ENCODE assay signal across 27 cellular contexts in genomic region chr11:57485217-57486007, GRCh38. TPM values are rescaled to one million over a fixed set of nuclear protein-coding genes. Genes with fewer than 3 reads are reported as not detected.
DNase-seq lines count a peak whose midpoint lies in the region; ATAC-seq and TF ChIP-seq lines count a peak whose summit lies in the region.
"Had no signal": no experiment of that assay in that cellular context is flagged by ENCODE, and none has a peak within 500 bp of the region (broad histone marks: within the 10 kb centered on the region; RNA-seq: fewer than 3 reads in every experiment).

No MANE protein-coding gene starts in this region.

- H3K9me3 ChIP-seq in BLaER1 (no peaks in the 10 kb centered on the region), OCI-LY3 (ENCODE audit: insufficient read depth, low read length) (no peaks in the 10 kb centered on the region), PC-9 (ENCODE audit: insufficient read depth, low read depth) (no peaks in the 10 kb centered on the region)
- H3K9me3 ChIP-seq: esophagus squamous epithelium, lower lobe of right lung, suprapubic skin, uterus had no signal

- H3K4me2 ChIP-seq in BLaER1: peak overlapping the region; percentile 99
- H3K4me2 ChIP-seq in OCI-LY3 (ENCODE audit: low read length): no peak overlapping the region
- H3K4me2 ChIP-seq in PC-9: no peak overlapping the region

- H3K9ac ChIP-seq in BLaER1 (peak overlapping the region; percentile 89), OCI-LY3 (ENCODE audit: low read length) (no peak overlapping the region)

- DNase-seq in HFFc6: no peak
- peak; percentile 29 for DNase-seq in epithelial cell of esophagus (ENCODE audit: low read depth)
- no peak for DNase-seq in GF-D8 (lab: John Stamatoyannopoulos, UW)
- no peak for DNase-seq in PC-9
- no peak for DNase-seq in midbrain (lab: John Stamatoyannopoulos, UW)
- DNase-seq: ACHN; CD4-positive, CD25-positive, alpha-beta regulatory T cell; DMS 273 treated with DMSO at 0.1 percent for 48 hours; effector CD8-positive, alpha-beta T cell; esophagus squamous epithelium; GDM1; lower lobe of right lung; NCI-H1105; NCI-H2081; NCI-H446; stimulated activated CD4-positive, alpha-beta T cell treated with anti-CD3 and anti-CD28 coated beads, Interleukin-1b, Interleukin-23, amount 100 ng/mL, for 48 hours; uterus had no signal

- no peaks in the 10 kb centered on the region for H3K9me2 ChIP-seq in PC-9 (ENCODE audit: insufficient read depth)

- H3K27me3 ChIP-seq in BLaER1 (no peaks in the 10 kb centered on the region), OCI-LY3 (ENCODE audit: low read depth, low read length) (no peaks in the 10 kb centered on the region), PC-9 (ENCODE audit: insufficient read depth, low read depth) (peaks cover 28% of the 10 kb centered on the region)
- H3K27me3 ChIP-seq: uterus had no signal

- H3K4me1 ChIP-seq in BLaER1 (peaks cover 54% of the 10 kb centered on the region), OCI-LY3 (ENCODE audit: low read length) (peaks cover 43% of the 10 kb centered on the region), PC-9 (replicated peaks; ENCODE audit: insufficient read depth) (no peaks in the 10 kb centered on the region)

- H4K20me1 ChIP-seq in BLaER1: no peaks in the 10 kb centered on the region
- H4K20me1 ChIP-seq in OCI-LY3 (ENCODE audit: insufficient read depth, low read length): no peaks in the 10 kb centered on the region
- H4K20me1 ChIP-seq in PC-9 (ENCODE audit: insufficient read depth): no peaks in the 10 kb centered on the region

- H2AFZ ChIP-seq in OCI-LY3 (ENCODE audit: low read depth, low read length) (no peak overlapping the region), PC-9 (no peak overlapping the region)

- H3K9me3 Mint-ChIP-seq in HFFc6: no peaks in the 10 kb centered on the region
- H3K9me3 Mint-ChIP-seq: activated naive CD4-positive, alpha-beta T cell treated with anti-CD3 and anti-CD28 coated beads, Interleukin-2, amount 50 U/mL, for 72 hours; CD4-positive, CD25-positive, alpha-beta regulatory T cell had no signal

- CTCF ChIA-PET in PC-9 (lab: Charles Lee): no interaction called here

- no peak for ATAC-seq in HG03342 (IDR thresholded peaks at IDR 0.05; ENCODE audit: unreplicated experiment)
- ATAC-seq: activated naive CD4-positive, alpha-beta T cell treated with anti-CD3 and anti-CD28 coated beads, Interleukin-2, amount 50 U/mL, for 72 hours; lower lobe of right lung had no signal

- no peak for TF ChIP-seq CTCF in HFFc6 (IDR thresholded peaks at IDR 0.05)
- TF ChIP-seq CTCF in OCI-LY3 (IDR thresholded peaks at IDR 0.05; ENCODE audit: low read depth, low read length): no peak
- TF ChIP-seq CTCF in epithelial cell of esophagus (IDR thresholded peaks at IDR 0.05; ENCODE audit: insufficient read depth, low read depth, low read length, missing control alignments): no peak
- TF ChIP-seq CTCF in PC-9 (conservative IDR thresholded peaks at IDR 0.05): no peak

- peaks cover 8% of the 10 kb centered on the region for H3K4me1 Mint-ChIP-seq in HFFc6 (ENCODE audit: low read depth)

- H3K4me3 ChIP-seq in BLaER1 (0 out of 2 replicates have a peak overlapping the region, but pooled peaks have one; percentile 71), OCI-LY3 (ENCODE audit: low read length) (no peak overlapping the region), epithelial cell of esophagus (ENCODE audit: low read length) (no peak overlapping the region), PC-9 (no peak overlapping the region)
- H3K4me3 ChIP-seq: esophagus squamous epithelium, lower lobe of right lung, suprapubic skin, uterus had no signal

- H3K4me3 Mint-ChIP-seq in HFFc6: no peak overlapping the region
- H3K4me3 Mint-ChIP-seq: CD4-positive, CD25-positive, alpha-beta regulatory T cell had no signal

- H3K36me3 Mint-ChIP-seq in HFFc6 (ENCODE audit: low read depth): no peaks in the 10 kb centered on the region

- H3K27ac Mint-ChIP-seq in HFFc6: peak overlapping the region; percentile 10; the same call in 1 of the 2 replicates

- intact Hi-C loops in PC-9 (cut with micrococcal nuclease; ENCODE audit: unreplicated experiment): no loop called here

- H3F3A ChIP-seq in PC-9 (ENCODE audit: insufficient read depth, low read depth): peaks cover 11% of the 10 kb centered on the region; the same call in 1 of the 2 replicates

- peaks cover 5% of the 10 kb centered on the region for H3K27me3 Mint-ChIP-seq in HFFc6 (ENCODE audit: insufficient read depth)

- H3K79me2 ChIP-seq in OCI-LY3 (ENCODE audit: low read length) (no peaks in the 10 kb centered on the region), PC-9 (ENCODE audit: low read depth) (no peaks in the 10 kb centered on the region)

- H3K27ac ChIP-seq in BLaER1 (peak overlapping the region; percentile 97), OCI-LY3 (ENCODE audit: low read length) (peak overlapping the region; percentile 72), PC-9 (no peak overlapping the region)
- H3K27ac ChIP-seq: esophagus squamous epithelium, lower lobe of right lung, suprapubic skin, uterus had no signal

- H3K36me3 ChIP-seq in BLaER1 (peaks cover 54% of the 10 kb centered on the region), OCI-LY3 (replicated peaks; ENCODE audit: low read depth, low read length) (peaks cover 50% of the 10 kb centered on the region), PC-9 (ENCODE audit: low read depth) (no peaks in the 10 kb centered on the region)
- H3K36me3 ChIP-seq: uterus had no signal

- POLR2A ChIA-PET in PC-9 (lab: Charles Lee; ENCODE audit: unreplicated experiment): no interaction called here

- BruUV-seq in PC-9 (replicated peaks; lab: Mats Ljungman, UMichigan): no TSS peak

RNA-seq across cellular contexts. Expression of gene RTN4RL2, which starts 25.1 kb away (rescaled TPM):
- under 1 TPM; 0.09 to 0.66 (median 0.35) TPM for total RNA-seq in HFFc6 (2021; fragmentation: NEBNext Ultra II Directional; extraction: Animal tissue kit (Norgen Biotek cat#: 25700))
- 3.4 and 4.6 TPM in 2 replicates for total RNA-seq in PC-9 (2021)
- total RNA-seq: CD4-positive, CD25-positive, alpha-beta regulatory T cell; skeletal muscle tissue had no signal

RNA-seq across cellular contexts. Expression of gene SLC43A1, which starts 30.1 kb away (rescaled TPM):
- 1 to 10 TPM; 3.1 to 4.7 (median 4.3) TPM for total RNA-seq in HFFc6 (2021; fragmentation: NEBNext Ultra II Directional; extraction: Animal tissue kit (Norgen Biotek cat#: 25700))
- 3.2 and 4.0 TPM in 2 replicates for total RNA-seq in PC-9 (2021)

RNA-seq across cellular contexts. Expression of gene TIMM10, which starts 45.1 kb away (rescaled TPM):
- total RNA-seq in HFFc6 (2021; fragmentation: NEBNext Ultra II Directional; extraction: Animal tissue kit (Norgen Biotek cat#: 25700)): 10 to 100 TPM; 43.6 to 72.9 (median 58.4) TPM
- 90.2 and 94.7 TPM in 2 replicates for total RNA-seq in PC-9 (2021)

RNA-seq across cellular contexts. Expression of gene SMTNL1, which starts 52.0 kb away (rescaled TPM):
- total RNA-seq in HFFc6 (2021; fragmentation: NEBNext Ultra II Directional; extraction: Animal tissue kit (Norgen Biotek cat#: 25700)): not detected
- total RNA-seq in PC-9 (2021): not detected in 2 replicates
- total RNA-seq: activated naive CD4-positive, alpha-beta T cell treated with anti-CD3 and anti-CD28 coated beads, Interleukin-2, amount 50 U/mL, for 72 hours; CD4-positive, CD25-positive, alpha-beta regulatory T cell; chondrocyte; esophagus squamous epithelium; HT1080; kidney epithelial cell; lower lobe of right lung; pulmonary artery endothelial cell; suprapubic skin; uterus had no signal

RNA-seq across cellular contexts. Expression of gene SLC43A3, which starts 58.5 kb away (rescaled TPM):
- total RNA-seq in HFFc6 (2021; fragmentation: NEBNext Ultra II Directional; extraction: Animal tissue kit (Norgen Biotek cat#: 25700)): 10 to 100 TPM in 4 of 6 experiments, 1 to 10 TPM in 2; 2.1 to 18.7 (median 15.8) TPM
- 35.7 and 41.3 TPM in 2 replicates for total RNA-seq in PC-9 (2021)
